In genomic region chr6:70531133-70531532, GRCh38 we compare ENCODE assay signal across 29 cellular contexts. TPM values are rescaled to one million over a fixed set of nuclear protein-coding genes. Genes with fewer than 3 reads are reported as not detected.
DNase-seq lines count a peak whose midpoint lies in the region; ATAC-seq, FAIRE-seq and TF ChIP-seq lines count a peak whose summit lies in the region.
"Had no signal": no experiment of that assay in that cellular context is flagged by ENCODE, and none has a peak within 500 bp of the region (broad histone marks: within the 10 kb centered on the region; RNA-seq: fewer than 3 reads in every experiment).

No MANE protein-coding gene starts in this region.

- CTCF ChIA-PET in activated naive CD4-positive, alpha-beta T cell treated with anti-CD3 and anti-CD28 coated beads for 36 hours (lab: Charles Lee) = no interaction called here

- H3K27me3 Mint-ChIP-seq in activated naive CD4-positive, alpha-beta T cell treated with anti-CD3 and anti-CD28 coated beads for 36 hours (ENCODE audit: low read depth) = no peaks in the 10 kb centered on the region
- H3K27me3 Mint-ChIP-seq: CD4-positive, CD25-positive, alpha-beta regulatory T cell; IgD-negative memory B cell had no signal

- no peak overlapping the region for H3K27ac Mint-ChIP-seq in activated naive CD4-positive, alpha-beta T cell treated with anti-CD3 and anti-CD28 coated beads for 36 hours
- H3K27ac Mint-ChIP-seq: CD4-positive, CD25-positive, alpha-beta regulatory T cell; IgD-negative memory B cell; T-helper 2 cell treated with Interferon-gamma antibody and Interleukin-4, amounts not matched to agents 5 μg/mL and 100 μg/mL, for 36 hours had no signal

- peaks cover 2% of the 10 kb centered on the region for H3K36me3 Mint-ChIP-seq in activated naive CD4-positive, alpha-beta T cell treated with anti-CD3 and anti-CD28 coated beads for 36 hours (ENCODE audit: low read depth)

- no peaks in the 10 kb centered on the region for H3K9me3 Mint-ChIP-seq in activated naive CD4-positive, alpha-beta T cell treated with anti-CD3 and anti-CD28 coated beads for 36 hours
- H3K9me3 Mint-ChIP-seq: CD4-positive, CD25-positive, alpha-beta regulatory T cell; IgD-negative memory B cell; T-helper 2 cell treated with Interferon-gamma antibody and Interleukin-4, amounts not matched to agents 5 μg/mL and 100 μg/mL, for 36 hours had no signal

- ATAC-seq in HG02798 (IDR thresholded peaks at IDR 0.05; ENCODE audit: poor library complexity, unreplicated experiment) (peak; percentile 53), GM21367 (IDR thresholded peaks at IDR 0.05; ENCODE audit: unreplicated experiment) (no peak)

- no peaks in the 10 kb centered on the region for H3K4me1 Mint-ChIP-seq in activated naive CD4-positive, alpha-beta T cell treated with anti-CD3 and anti-CD28 coated beads for 36 hours (ENCODE audit: low read depth)
- H3K4me1 Mint-ChIP-seq: CD4-positive, CD25-positive, alpha-beta regulatory T cell; IgD-negative memory B cell had no signal

- H3K4me3 ChIP-seq in fibroblast of villous mesenchyme (ENCODE audit: low read depth, low read length) = no peak overlapping the region
- H3K4me3 ChIP-seq: BLaER1 had no signal

- no peak for TF ChIP-seq CTCF in fibroblast of villous mesenchyme (IDR thresholded peaks at IDR 0.05; ENCODE audit: insufficient read depth, low read depth, low read length)

- no peak overlapping the region for H3K4me3 Mint-ChIP-seq in activated naive CD4-positive, alpha-beta T cell treated with anti-CD3 and anti-CD28 coated beads for 36 hours
- H3K4me3 Mint-ChIP-seq: CD4-positive, CD25-positive, alpha-beta regulatory T cell; IgD-negative memory B cell; T-helper 2 cell treated with Interferon-gamma antibody and Interleukin-4, amounts not matched to agents 5 μg/mL and 100 μg/mL, for 36 hours had no signal

- DNase-seq in GM18507 (ENCODE audit: extremely low spot score, insufficient read length, low read depth) = no peak
- no peak for DNase-seq in GM19239 (ENCODE audit: insufficient read length, low spot score)
- DNase-seq in fibroblast of villous mesenchyme (ENCODE audit: low read depth) = peak; percentile 27
- no peak for DNase-seq in SW480 (ENCODE audit: low spot score)
- no peak for DNase-seq in DMS 273 (lab: John Stamatoyannopoulos, UW; ENCODE audit: unreplicated experiment)
- no peak for DNase-seq in activated naive CD4-positive, alpha-beta T cell treated with anti-CD3 and anti-CD28 coated beads for 36 hours
- DNase-seq: CD4-positive, CD25-positive, alpha-beta regulatory T cell; COR-L47; DMS79; EL; GDM1; NCI-H1092; NCI-H1436; NCI-H187; NCI-H2081 treated with DMSO at 0.1 percent for 48 hours; NCI-H2171; NCI-H226; NCI-H510A; NCI-H69; Right ventricle myocardium superior; RPMI8226; T-helper 1 cell had no signal

- FAIRE-seq in GM18507 (lab: Jason Lieb, UNC) (peak; percentile 49), GM19239 (lab: Jason Lieb, UNC) (peak; percentile 89)
- FAIRE-seq: A204.1, H54 had no signal

- intact Hi-C loops in activated naive CD4-positive, alpha-beta T cell treated with anti-CD3 and anti-CD28 coated beads for 36 hours (cut with micrococcal nuclease) = no loop called here

RNA-seq across cellular contexts. Expression of gene SDHAF4, which starts 35.6 kb away (rescaled TPM):
- 9.3 and 11.2 TPM in 2 replicates for total RNA-seq in fibroblast of villous mesenchyme
- total RNA-seq in activated naive CD4-positive, alpha-beta T cell treated with anti-CD3 and anti-CD28 coated beads for 36 hours = 10 to 100 TPM; 16.8 to 17.9 TPM
